Comparison of ENCODE assay signal across 23 cellular contexts in the genomic region with DNA sequence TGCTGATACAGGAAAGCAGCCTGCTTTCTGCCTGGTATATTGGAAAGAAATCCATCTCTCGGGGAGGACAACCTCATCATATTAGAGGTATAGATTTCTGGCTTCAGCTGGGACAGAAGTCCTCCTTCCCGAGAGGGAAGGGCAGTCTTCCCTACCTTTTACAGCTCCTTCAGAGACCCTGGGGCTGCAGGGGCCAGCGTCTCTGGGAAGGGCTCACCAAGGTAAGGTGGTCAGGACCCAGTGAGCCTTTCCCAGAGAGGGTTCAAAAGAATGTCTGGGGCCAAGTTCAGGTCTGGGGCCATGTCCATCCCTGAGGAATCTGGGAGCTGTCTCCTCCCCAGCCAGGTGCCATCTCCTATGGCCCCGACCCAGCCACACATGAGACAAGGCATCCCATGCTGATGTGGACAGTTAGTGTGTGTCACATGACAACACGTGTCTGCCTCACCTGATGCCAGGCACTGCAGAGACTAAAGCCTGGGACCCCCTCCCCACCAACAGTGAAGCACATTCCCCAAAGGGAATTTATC.
"Had no signal": no experiment of that assay in that cellular context is flagged by ENCODE, and none has a peak within 500 bp of the region (broad histone marks: within the 10 kb centered on the region; RNA-seq: fewer than 3 reads in every experiment).

No MANE protein-coding gene starts in this region.

- H3K27me3 ChIP-seq: neural progenitor cell, ovary, testis, upper lobe of left lung, vagina had no signal

- H3K4me1 Mint-ChIP-seq: naive thymus-derived CD4-positive, alpha-beta T cell; stimulated activated effector memory CD8-positive, alpha-beta T cell treated with anti-CD3 and anti-CD28 coated beads, Interleukin-12 subunit alpha, Interleukin-12 subunit beta, amount 100 ng/mL, for 72 hours had no signal

- H3K4me3 Mint-ChIP-seq: naive thymus-derived CD4-positive, alpha-beta T cell; nephron; neural progenitor cell; stimulated activated effector memory CD8-positive, alpha-beta T cell treated with anti-CD3 and anti-CD28 coated beads, Interleukin-12 subunit alpha, Interleukin-12 subunit beta, amount 100 ng/mL, for 72 hours had no signal

- DNase-seq: cerebellar nuclear complex; effector CD4-positive, alpha-beta T cell; mesenchymal stem cell; midbrain; naive thymus-derived CD4-positive, alpha-beta T cell; nucleus accumbens; right cardiac atrium; stimulated activated CD4-positive, alpha-beta T cell treated with anti-CD3 and anti-CD28 coated beads, Interleukin-2, amount 100 ng/mL, for 24 hours; stimulated activated CD4-positive, alpha-beta T cell treated with anti-CD3 and anti-CD28 coated beads, Interleukin-4, amount 100 ng/mL, for 24 hours; stimulated activated naive CD4-positive, alpha-beta T cell treated with Interleukin-2 at 50 U/mL for 16 hours; stomach; testis; upper lobe of left lung had no signal

- H3K9me3 ChIP-seq: left lung, psoas muscle, testis, tibial artery, upper lobe of left lung, vagina had no signal

- H3K4me3 ChIP-seq: dorsolateral prefrontal cortex, left lung, neural progenitor cell, ovary, psoas muscle, smooth muscle cell, stomach, testis, tibial artery, upper lobe of left lung, vagina had no signal

- H3K9me3 Mint-ChIP-seq: stimulated activated effector memory CD8-positive, alpha-beta T cell treated with anti-CD3 and anti-CD28 coated beads, Interleukin-12 subunit alpha, Interleukin-12 subunit beta, amount 100 ng/mL, for 72 hours had no signal

- ATAC-seq: left lung; naive thymus-derived CD4-positive, alpha-beta T cell; psoas muscle; right cardiac atrium; stimulated activated effector memory CD8-positive, alpha-beta T cell treated with anti-CD3 and anti-CD28 coated beads, Interleukin-12 subunit alpha, Interleukin-12 subunit beta, amount 100 ng/mL, for 72 hours had no signal

- H3K27ac ChIP-seq: dorsolateral prefrontal cortex, left lung, neural progenitor cell, ovary, psoas muscle, stomach, testis, tibial artery, upper lobe of left lung, vagina had no signal

- H3K4me1 ChIP-seq: left lung, neural progenitor cell, psoas muscle, stomach, tibial artery, upper lobe of left lung, vagina had no signal

- H3K36me3 ChIP-seq: left lung, neural progenitor cell, ovary, stomach, tibial artery, upper lobe of left lung, vagina had no signal

- H3K36me3 Mint-ChIP-seq: naive thymus-derived CD4-positive, alpha-beta T cell; neural progenitor cell; stimulated activated effector memory CD8-positive, alpha-beta T cell treated with anti-CD3 and anti-CD28 coated beads, Interleukin-12 subunit alpha, Interleukin-12 subunit beta, amount 100 ng/mL, for 72 hours had no signal
